ENCODE assay signal across 25 cellular contexts in the genomic region with DNA sequence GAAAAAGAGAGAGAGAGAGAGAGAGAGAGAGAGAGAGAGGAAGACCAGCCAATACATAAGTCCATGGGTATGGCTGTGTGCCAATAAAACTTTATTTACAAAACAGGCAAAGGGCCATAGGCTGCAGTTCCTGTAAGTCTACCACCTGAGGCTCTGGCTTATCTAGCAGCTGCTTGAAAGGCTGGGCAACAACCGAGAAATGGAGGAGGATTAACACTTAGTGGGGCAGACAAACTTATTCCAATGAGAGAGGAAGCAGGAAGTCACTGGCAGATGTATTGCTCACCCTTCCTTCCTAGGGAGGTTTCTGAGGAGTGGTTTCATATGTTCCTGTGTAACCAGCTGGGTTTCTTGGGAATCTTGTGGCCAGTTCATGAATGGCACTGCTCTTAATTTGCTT. TPM values are rescaled to one million over a fixed set of nuclear protein-coding genes. Genes with fewer than 3 reads are reported as not detected.
A peak's percentile ranks its signal among the peaks of the same experiment; 100 is the strongest.
DNase-seq lines count a peak whose midpoint lies in the region; ATAC-seq, FAIRE-seq and TF ChIP-seq lines count a peak whose summit lies in the region.
"Had no signal": no experiment of that assay in that cellular context is flagged by ENCODE, and none has a peak within 500 bp of the region (broad histone marks: within the 10 kb centered on the region; RNA-seq: fewer than 3 reads in every experiment).

No MANE protein-coding gene starts in this region.

- TF ChIP-seq POLR2A in K562 (conservative IDR thresholded peaks at IDR 0.05): no peak
- no peak for TF ChIP-seq POLR2A in adrenal gland (IDR thresholded peaks at IDR 0.05)

- intact Hi-C loops in K562 (cut with micrococcal nuclease) (no loop called here), left colon (cut with DNase I, micrococcal nuclease) (no loop called here), adrenal gland (cut with DNase I) (no loop called here)

- CTCF ChIA-PET in K562 (lab: Yijun Ruan, JAX; ENCODE audit: low intra/inter-chr PET ratio): no interaction called here

- H3K79me2 ChIP-seq in K562 (ENCODE audit: control insufficient read depth, insufficient read depth, low read length): no peaks in the 10 kb centered on the region

- no peak overlapping the region for H3K9ac ChIP-seq in K562 (ENCODE audit: insufficient read depth in 1 of 2, low read depth in 2 of 2, low read length in 2 of 2)

- DNase-seq in ELR (ENCODE audit: low read depth) (peak; percentile 46), LHCN-M2 (ENCODE audit: low read depth) (peak; percentile 5), K562 (ENCODE audit: extremely low read depth in 1 of 4, low spot score in 3 of 4) (no peak), left colon (no peak), SW 1271 (lab: John Stamatoyannopoulos, UW) (no peak), adrenal gland (no peak)
- DNase-seq: activated CD4-positive, alpha-beta T cell treated with anti-CD3 and anti-CD28 coated beads, Interleukin-2, amount 50 U/mL, for 4 hours; activated naive CD4-positive, alpha-beta T cell treated with anti-CD3 and anti-CD28 coated beads, Interleukin-2, amount 10 ng/mL, durations not matched to agents 7 days and 5 days; AML-193; COR-L47; gastrocnemius medialis; GF-D8; NCI-H2029 treated with DMSO at 0.1 percent for 48 hours; NCI-H510A; Right ventricle myocardium superior; small intestine; stimulated activated CD4-positive, alpha-beta T cell treated with anti-CD3 and anti-CD28 coated beads, Interleukin-4, amount 100 ng/mL, for 1 hour; T-helper 1 cell; upper lobe of right lung had no signal

- 0% methylated on average over 1 of the region's 1 CpG for WGBS in K562 (ENCODE audit: insufficient coverage, low coverage, missing lambda C conversion rate)
- 50 to 68% (median 64%) methylated on average over 1 of the region's 1 CpG for WGBS in adrenal gland, 4 donors

- no peaks in the 10 kb centered on the region for H4K20me1 ChIP-seq in K562 (replicated peaks; ENCODE audit: control insufficient read depth, insufficient read depth, low read length)

- no peak overlapping the region for H2AFZ ChIP-seq in K562 (ENCODE audit: low read depth, low read length)

- FAIRE-seq in K562 (lab: Jason Lieb, UNC): no peak
- FAIRE-seq: endometrium, H54, small intestine had no signal

- in situ Hi-C loops in K562 (cut with MboI): no loop called here

- ATAC-seq in K562 (no peak), left colon (peak; percentile 21), GM18511 (IDR thresholded peaks at IDR 0.05; ENCODE audit: unreplicated experiment) (no peak), HG02588 (IDR thresholded peaks at IDR 0.05; ENCODE audit: unreplicated experiment) (no peak)
- ATAC-seq: gastrocnemius medialis; natural killer cell treated with Interleukin-12 subunit alpha and Interleukin-12 subunit beta and Interleukin-15 and Interleukin-18, amount 100 ng/mL, for 72 hours; upper lobe of right lung had no signal

- H3K27ac ChIP-seq in K562 (ENCODE audit: extremely low read depth, low read depth, low read length): no peak overlapping the region
- H3K27ac ChIP-seq in adrenal gland: no peak overlapping the region
- H3K27ac ChIP-seq: gastrocnemius medialis, upper lobe of right lung, VCaP had no signal

- no peaks in the 10 kb centered on the region for H3K4me1 ChIP-seq in K562 (replicated peaks in 1 of 2; ENCODE audit: control insufficient read depth in 2 of 2, insufficient read depth in 2 of 2, low read length in 2 of 2)
- H3K4me1 ChIP-seq in adrenal gland (replicated peaks in 1 of 2): no peaks in the 10 kb centered on the region
- H3K4me1 ChIP-seq: gastrocnemius medialis, upper lobe of right lung had no signal

- TF ChIP-seq CTCF in K562 (IDR thresholded peaks at IDR 0.05 in 2 of 3, conservative IDR thresholded peaks at IDR 0.05 in 1 of 3; ENCODE audit: insufficient read depth in 2 of 3, low read depth in 1 of 3, low read length in 3 of 3) (no peak), adrenal gland (IDR thresholded peaks at IDR 0.05) (no peak)

- no peak overlapping the region for H3K4me2 ChIP-seq in K562 (ENCODE audit: insufficient read depth, low read length)

- H3K36me3 ChIP-seq in K562 (ENCODE audit: control insufficient read depth, insufficient read depth, low read length): no peaks in the 10 kb centered on the region
- H3K36me3 ChIP-seq in adrenal gland (replicated peaks in 1 of 2): no peaks in the 10 kb centered on the region
- H3K36me3 ChIP-seq: gastrocnemius medialis, upper lobe of right lung had no signal

- no peaks in the 10 kb centered on the region for H3K9me1 ChIP-seq in K562 (ENCODE audit: control insufficient read depth, insufficient read depth, low read length)

- H3K27me3 ChIP-seq in K562 (ENCODE audit: control insufficient read depth in 2 of 2, insufficient read depth in 2 of 2, low read length in 2 of 2) (peaks cover 0 to 26% of the 10 kb centered on the region in 2 experiments; a peak in 2 of 5 replicates), adrenal gland (peaks cover 7% of the 10 kb centered on the region)
- H3K27me3 ChIP-seq: upper lobe of right lung had no signal

- H3K9me3 ChIP-seq in K562 (replicated peaks; ENCODE audit: control insufficient read depth, insufficient read depth, low read depth, low read length) (no peaks in the 10 kb centered on the region), adrenal gland (replicated peaks in 1 of 3) (no peaks in the 10 kb centered on the region)
- H3K9me3 ChIP-seq: gastrocnemius medialis, upper lobe of right lung had no signal

- POLR2A ChIA-PET in K562 (lab: Yijun Ruan, JAX): no interaction called here

- TF ChIP-seq EP300 in K562 (IDR thresholded peaks at IDR 0.05; ENCODE audit: low read length): no peak

- H3K4me3 ChIP-seq in K562 (no peak overlapping the region), adrenal gland (no peak overlapping the region)
- H3K4me3 ChIP-seq: gastrocnemius medialis, upper lobe of right lung had no signal

- BruUV-seq in K562 (replicated peaks; lab: Mats Ljungman, UMichigan): no TSS peak

- no peak for TF ChIP-seq RAD21 in K562 (CRISPR knock-in tag; conservative IDR thresholded peaks at IDR 0.05 in 1 of 2, IDR thresholded peaks at IDR 0.05 in 1 of 2)

TF ChIP-seq in K562, 482 proteins besides CTCF, POLR2A, EP300 and RAD21 (continues in another document):
- TF ChIP-seq NFIX (CRISPR knock-in tag; IDR thresholded peaks at IDR 0.05; ENCODE audit: low read depth) (no peak), ZFP36 (IDR thresholded peaks at IDR 0.05; ENCODE audit: low read depth, low read length, partially characterized antibody) (no peak)
- TF ChIP-seq, protein P1, sequence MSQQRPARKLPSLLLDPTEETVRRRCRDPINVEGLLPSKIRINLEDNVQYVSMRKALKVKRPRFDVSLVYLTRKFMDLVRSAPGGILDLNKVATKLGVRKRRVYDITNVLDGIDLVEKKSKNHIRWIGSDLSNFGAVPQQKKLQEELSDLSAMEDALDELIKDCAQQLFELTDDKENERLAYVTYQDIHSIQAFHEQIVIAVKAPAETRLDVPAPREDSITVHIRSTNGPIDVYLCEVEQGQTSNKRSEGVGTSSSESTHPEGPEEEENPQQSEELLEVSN (IDR thresholded peaks at IDR 0.05; ENCODE audit: borderline replicate concordance in 1 of 2, extremely low read depth in 1 of 2, insufficient read depth in 1 of 2, insufficient read length in 1 of 2, low read depth in 1 of 2, low read length in 1 of 2, poor library complexity in 1 of 2, severe bottlenecking in 1 of 2): no peak

RNA-seq across cellular contexts. Expression of a gene that starts 4.7 kb away (rescaled TPM):
- 0.17 TPM in 1 of 2 replicates, not detected in the other for total RNA-seq in LHCN-M2 (2014; rRNA removed)
- polyA plus RNA-seq in LHCN-M2 (2012): not detected
- total RNA-seq in K562 (2011; cell fraction: chromatin; rRNA removed; ENCODE audit: low replicate concordance): not detected in 2 replicates
- not detected in 2 replicates for total RNA-seq in K562 (2011; cell fraction: nucleolus; rRNA removed)
- not detected in 2 replicates for total RNA-seq in K562 (2011; cell fraction: nucleoplasm; rRNA removed)
- not detected in 2 replicates for total RNA-seq in K562 (2014; rRNA removed)
- not detected in 2 replicates for total RNA-seq in K562 (2014; rRNA removed; fragmentation: Illumina TruSeq; extraction: Trizol)
- not detected in 2 replicates for total RNA-seq in K562 (2015; rRNA removed; fragmentation: Illumina TruSeq; extraction: Trizol)
- not detected in 2 replicates for total RNA-seq in K562 (2021)
- polyA plus RNA-seq in K562 (2011; rRNA removed): not detected in 2 replicates
- polyA plus RNA-seq in K562 (2011; cell fraction: cytosol; rRNA removed): not detected in 2 replicates
- polyA plus RNA-seq in K562 (2011; cell fraction: nucleus; rRNA removed): not detected in 2 replicates
- not detected in 2 replicates for polyA plus RNA-seq in K562 (2012)
- not detected in 2 replicates for polyA plus RNA-seq in K562 (2014; fragmentation: Illumina TruSeq; extraction: Trizol)
- polyA plus RNA-seq in K562 (2014; fragmentation: Nextera tagmentation; extraction: Ambion mirVana): not detected
- not detected in 2 replicates for polyA plus RNA-seq in K562 (2014; rRNA removed)
- polyA minus RNA-seq in K562 (2011; rRNA and poly(A)+ RNA removed): not detected in 2 replicates
- not detected in 2 replicates for polyA minus RNA-seq in K562 (2011; cell fraction: cytosol; rRNA and poly(A)+ RNA removed)
- not detected in 2 replicates for polyA minus RNA-seq in K562 (2011; cell fraction: nucleus; rRNA and poly(A)+ RNA removed)
- 1 to 10 TPM in 1 of 2 donors, under 1 TPM in 1; 0.82 to 1.9 TPM for total RNA-seq in left colon
- 1 to 10 TPM in 5 of 8 donors, under 1 TPM in 3; 0.48 to 2.2 (median 1.4) TPM for total RNA-seq in adrenal gland
- 1 to 10 TPM in 2 of 3 donors, under 1 TPM in 1; 0.27 to 1.2 (median 1.1) TPM for polyA plus RNA-seq in adrenal gland
- total RNA-seq: gastrocnemius medialis; natural killer cell treated with Interleukin-12 subunit alpha and Interleukin-12 subunit beta and Interleukin-15 and Interleukin-18, amount 100 ng/mL, for 72 hours; Right ventricle myocardium superior had no signal

RNA-seq across cellular contexts. Expression of a gene that starts 15.9 kb away (rescaled TPM):
- total RNA-seq in LHCN-M2 (2014; rRNA removed) (3.2 and 5.1 TPM in 2 replicates), K562 (2014; rRNA removed) (not detected in 2 replicates), K562 (2014; rRNA removed; fragmentation: Illumina TruSeq; extraction: Trizol) (not detected in 2 replicates), K562 (2015; rRNA removed; fragmentation: Illumina TruSeq; extraction: Trizol) (not detected in 2 replicates), K562 (2021) (not detected in 2 replicates), left colon (10 to 100 TPM in 1 of 2 donors, 1 to 10 TPM in 1; 8.1 to 10.1 TPM), adrenal gland (1 to 10 TPM; 2.2 to 7.2 (median 5.9) TPM)
- 4.0 TPM for polyA plus RNA-seq in LHCN-M2 (2012)
- total RNA-seq in K562 (2011; cell fraction: chromatin; rRNA removed; ENCODE audit: low replicate concordance): not detected in 2 replicates
- total RNA-seq in K562 (2011; cell fraction: nucleolus; rRNA removed): under 0.01 TPM in 1 of 2 replicates, not detected in the other
- not detected in 2 replicates for total RNA-seq in K562 (2011; cell fraction: nucleoplasm; rRNA removed)
- polyA plus RNA-seq in K562 (2011; rRNA removed) (not detected in 2 replicates), K562 (2014; fragmentation: Illumina TruSeq; extraction: Trizol) (not detected in 2 replicates), K562 (2014; fragmentation: Nextera tagmentation; extraction: Ambion mirVana) (not detected), K562 (2014; rRNA removed) (not detected in 2 replicates), adrenal gland (1 to 10 TPM; 1.7 to 3.5 (median 1.8) TPM)
- polyA plus RNA-seq in K562 (2011; cell fraction: cytosol; rRNA removed): 0.01 TPM in 1 of 2 replicates, not detected in the other
- not detected in 2 replicates for polyA plus RNA-seq in K562 (2011; cell fraction: nucleus; rRNA removed)
- polyA plus RNA-seq in K562 (2012): not detected in 2 replicates
- not detected in 2 replicates for polyA minus RNA-seq in K562 (2011; rRNA and poly(A)+ RNA removed)
- polyA minus RNA-seq in K562 (2011; cell fraction: cytosol; rRNA and poly(A)+ RNA removed): not detected in 2 replicates
- polyA minus RNA-seq in K562 (2011; cell fraction: nucleus; rRNA and poly(A)+ RNA removed): not detected in 2 replicates

Comparison
In these comparisons a context has a peak if more than half of its experiments do, and no peak if none do; other contexts are left out.
1. DNase-seq: peak in ELR (single experiment) and LHCN-M2 (single experiment); none in K562 (0 of 4), left colon (0 of 2), SW 1271 (0 of 2) and adrenal gland (0 of 7).